Comparison of ENCODE assay signal across 3 cellular contexts in genomic region chr11:112553340-112553739, GRCh38.
TF ChIP-seq lines count a peak whose summit lies in the region.

No MANE protein-coding gene starts in this region.

TF ChIP-seq in SK-N-SH, 30 proteins besides CTCF, POLR2A, EP300 and RAD21 (continued from another document):
- TF ChIP-seq REST (IDR thresholded peaks at IDR 0.05; ENCODE audit: low read depth, low read length) (peak; percentile 62; the same call in 1 of the 2 replicates), RXRA (IDR thresholded peaks at IDR 0.05; ENCODE audit: borderline replicate concordance, low read depth) (no peak)

TF ChIP-seq in SK-N-SH treated with all-trans-retinoic acid at 6 μM for 48 hours, 23 proteins besides CTCF, POLR2A, EP300 and RAD21 (continued from another document):
- TF ChIP-seq TSHZ2 (CRISPR knock-in tag; IDR thresholded peaks at IDR 0.05) (no peak), TCF4 (CRISPR knock-in tag; IDR thresholded peaks at IDR 0.05; ENCODE audit: borderline replicate concordance) (no peak), ZNF565 (CRISPR knock-in tag; conservative IDR thresholded peaks at IDR 0.05; ENCODE audit: low read depth) (no peak), ESRRG (CRISPR knock-in tag; IDR thresholded peaks at IDR 0.05) (no peak)
TF ChIP-seq in SK-N-SH treated with all-trans-retinoic acid at 6 μM for 48 hours: peak in this region for 0.

TF ChIP-seq in IMR-90, 13 proteins besides CTCF, POLR2A, EP300 and RAD21 (continued from another document):
- TF ChIP-seq BHLHE40 (IDR thresholded peaks at IDR 0.05; ENCODE audit: low read depth, low read length) = no peak
